ENCODE assay signal across 11 cellular contexts in genomic region chr6:100461273-100461919, GRCh38. TPM values are rescaled to one million over a fixed set of nuclear protein-coding genes. Genes with fewer than 3 reads are reported as not detected.
DNase-seq lines count a peak whose midpoint lies in the region; ATAC-seq, FAIRE-seq and TF ChIP-seq lines count a peak whose summit lies in the region.
"Had no signal": no experiment of that assay in that cellular context is flagged by ENCODE, and none has a peak within 500 bp of the region (broad histone marks: within the 10 kb centered on the region; RNA-seq: fewer than 3 reads in every experiment).

No MANE protein-coding gene starts in this region.

- DNase-seq in T-helper 1 cell (no peak), NCI-H460 (ENCODE audit: extremely low read depth, low read depth) (peak; percentile 6), endothelial cell of umbilical vein (ENCODE audit: low read depth, low spot score) (peak; percentile 68)
- no peak for DNase-seq in stimulated activated naive B cell treated with anti-CD40 and anti-IgM and Interleukin-4, amounts not matched to agents 10 μg/mL and 1 μg/mL and 100 μg/mL, for 72 hours
- no peak for DNase-seq in activated CD8-positive, alpha-beta T cell treated with anti-CD3 and anti-CD28 coated beads, Interleukin-2, amount 10 ng/mL, durations not matched to agents 7 days and 5 days
- DNase-seq in effector CD8-positive, alpha-beta T cell (lab: John Stamatoyannopoulos, UW), result no peak
- DNase-seq: AML-193, naive B cell, NCI-H1048 had no signal

- peak overlapping the region; percentile 67 for H3K4me3 Mint-ChIP-seq in T-helper 1 cell treated with Interleukin-12 subunit alpha and Interleukin-12 subunit beta and Interleukin-4 antibody, amounts not matched to agents 30 μg/mL and 1 μg/mL, for 36 hours
- no peak overlapping the region for H3K4me3 Mint-ChIP-seq in stimulated activated naive B cell treated with anti-CD40 and anti-IgM and Interleukin-4, amounts not matched to agents 10 μg/mL and 1 μg/mL and 100 μg/mL, for 72 hours
- H3K4me3 Mint-ChIP-seq in activated CD8-positive, alpha-beta T cell treated with anti-CD3 and anti-CD28 coated beads, Interleukin-2, amount 10 ng/mL, durations not matched to agents 7 days and 5 days, result no peak overlapping the region

- H3K27ac Mint-ChIP-seq in T-helper 1 cell treated with Interleukin-12 subunit alpha and Interleukin-12 subunit beta and Interleukin-4 antibody, amounts not matched to agents 30 μg/mL and 1 μg/mL, for 36 hours, result peak overlapping the region; percentile 80
- H3K27ac Mint-ChIP-seq in stimulated activated naive B cell treated with anti-CD40 and anti-IgM and Interleukin-4, amounts not matched to agents 10 μg/mL and 1 μg/mL and 100 μg/mL, for 72 hours, result peak overlapping the region; percentile 14
- H3K27ac Mint-ChIP-seq in activated CD8-positive, alpha-beta T cell treated with anti-CD3 and anti-CD28 coated beads, Interleukin-2, amount 10 ng/mL, durations not matched to agents 7 days and 5 days, result no peak overlapping the region

- H2AFZ ChIP-seq in endothelial cell of umbilical vein (ENCODE audit: low read depth, low read length), result peak overlapping the region; percentile 47

- FAIRE-seq in endothelial cell of umbilical vein (lab: Jason Lieb, UNC), result peak; percentile 74

- POLR2A ChIA-PET in endothelial cell of umbilical vein (lab: Charles Lee), result interaction anchor here (1.4 kb wide), 1 partner anchor 161 kb away, joined by 3 read pairs; no protein-coding TSS in a partner anchor
- POLR2A ChIA-PET in activated CD8-positive, alpha-beta T cell treated with anti-CD3 and anti-CD28 coated beads, Interleukin-2, amount 10 ng/mL, durations not matched to agents 7 days and 5 days (lab: Charles Lee), result no interaction called here

- peak overlapping the region; percentile 73 for H3K4me2 ChIP-seq in endothelial cell of umbilical vein (ENCODE audit: insufficient read depth, low read length)

- no TSS peak for BruUV-seq in endothelial cell of umbilical vein (replicated peaks; lab: Mats Ljungman, UMichigan)

- no peak for TF ChIP-seq CTCF in endothelial cell of umbilical vein (IDR thresholded peaks at IDR 0.05; ENCODE audit: extremely low read depth in 1 of 2, insufficient read depth in 1 of 2, low read depth in 1 of 2, low read length in 2 of 2)

- intact Hi-C loops in endothelial cell of umbilical vein (cut with micrococcal nuclease), result loop anchor here (2.0 to 10.0 kb wide), 5 partner anchors 119 to 857 kb away; partner anchors contain the start of gene PRDM13

- peak overlapping the region in 2 of 3 experiments; percentile 2 to 35 for H3K4me3 ChIP-seq in endothelial cell of umbilical vein (replicated peaks in 1 of 3; ENCODE audit: insufficient read depth in 1 of 3, low read depth in 1 of 3, low read length in 3 of 3)

- dilution Hi-C loops in endothelial cell of umbilical vein (cut with MboI; ENCODE audit: extremely low pct_ligation_motif_present, low sequenced_read_pairs), result loop anchor here (25.0 kb wide), 1 partner anchor 349 kb away; no protein-coding TSS in a partner anchor

- no peaks in the 10 kb centered on the region for H3K9me1 ChIP-seq in endothelial cell of umbilical vein (replicated peaks; ENCODE audit: control insufficient read depth, extremely low read depth, insufficient read depth, low read length)

- peaks cover 26% of the 10 kb centered on the region for H3K4me1 Mint-ChIP-seq in T-helper 1 cell treated with Interleukin-12 subunit alpha and Interleukin-12 subunit beta and Interleukin-4 antibody, amounts not matched to agents 30 μg/mL and 1 μg/mL, for 36 hours (ENCODE audit: low read depth)
- peaks cover 5 to 13% of the 10 kb centered on the region in 2 donors for H3K4me1 Mint-ChIP-seq in stimulated activated naive B cell treated with anti-CD40 and anti-IgM and Interleukin-4, amounts not matched to agents 10 μg/mL and 1 μg/mL and 100 μg/mL, for 72 hours
- H3K4me1 Mint-ChIP-seq in activated CD8-positive, alpha-beta T cell treated with anti-CD3 and anti-CD28 coated beads, Interleukin-2, amount 10 ng/mL, durations not matched to agents 7 days and 5 days (ENCODE audit: low read depth), result peaks cover 8% of the 10 kb centered on the region

- TF ChIP-seq POLR2A in endothelial cell of umbilical vein (IDR thresholded peaks at IDR 0.05; ENCODE audit: low read depth, low read length), result no peak

- no peaks in the 10 kb centered on the region for H4K20me1 ChIP-seq in endothelial cell of umbilical vein (replicated peaks; ENCODE audit: control insufficient read depth, extremely low read depth, insufficient read depth, low read length)

- no peaks in the 10 kb centered on the region for H3K36me3 ChIP-seq in endothelial cell of umbilical vein (ENCODE audit: control insufficient read depth in 2 of 2, extremely low read depth in 1 of 2, insufficient read depth in 2 of 2, low read length in 2 of 2)

- peaks cover 81 to 100% of the 10 kb centered on the region in 2 experiments for H3K27me3 ChIP-seq in endothelial cell of umbilical vein (ENCODE audit: control insufficient read depth in 2 of 2, insufficient read depth in 2 of 2, low read length in 2 of 2)

- peaks cover 21% of the 10 kb centered on the region for H3K4me1 ChIP-seq in endothelial cell of umbilical vein (ENCODE audit: control insufficient read depth, extremely low read depth, insufficient read depth, low read length)

- no peak overlapping the region for H3K27ac ChIP-seq in endothelial cell of umbilical vein (ENCODE audit: insufficient read depth, low read depth, low read length)

- no peak for ATAC-seq in stimulated activated naive B cell treated with anti-CD40 and anti-IgM and Interleukin-4, amounts not matched to agents 10 μg/mL and 1 μg/mL and 100 μg/mL, for 72 hours (replicated peaks)
- no peak for ATAC-seq in activated CD8-positive, alpha-beta T cell treated with anti-CD3 and anti-CD28 coated beads, Interleukin-2, amount 10 ng/mL, durations not matched to agents 7 days and 5 days
- no peak for ATAC-seq in GM21381 (IDR thresholded peaks at IDR 0.05; ENCODE audit: unreplicated experiment)

- no peak overlapping the region for H3K9ac ChIP-seq in endothelial cell of umbilical vein (replicated peaks; ENCODE audit: extremely low read depth, insufficient read depth, low read length)

- CTCF ChIA-PET in endothelial cell of umbilical vein (lab: Charles Lee), result interaction anchor here (0.7 to 4.8 kb wide), 42 partner anchors 8 to 593 kb away, joined by 3 to 72 read pairs (median 5); no protein-coding TSS in a partner anchor
- CTCF ChIA-PET in activated CD8-positive, alpha-beta T cell treated with anti-CD3 and anti-CD28 coated beads, Interleukin-2, amount 10 ng/mL, durations not matched to agents 7 days and 5 days (lab: Charles Lee), result interaction anchor here (0.7 to 1.6 kb wide), 4 partner anchors 12 to 850 kb away, joined by 3 read pairs; no protein-coding TSS in a partner anchor

- H3K27me3 Mint-ChIP-seq in T-helper 1 cell treated with Interleukin-12 subunit alpha and Interleukin-12 subunit beta and Interleukin-4 antibody, amounts not matched to agents 30 μg/mL and 1 μg/mL, for 36 hours (ENCODE audit: low read depth), result peaks cover 56% of the 10 kb centered on the region
- peaks cover 78 to 95% of the 10 kb centered on the region in 2 donors for H3K27me3 Mint-ChIP-seq in stimulated activated naive B cell treated with anti-CD40 and anti-IgM and Interleukin-4, amounts not matched to agents 10 μg/mL and 1 μg/mL and 100 μg/mL, for 72 hours
- peaks cover 81% of the 10 kb centered on the region for H3K27me3 Mint-ChIP-seq in activated CD8-positive, alpha-beta T cell treated with anti-CD3 and anti-CD28 coated beads, Interleukin-2, amount 10 ng/mL, durations not matched to agents 7 days and 5 days (ENCODE audit: low read depth)

- H3K9me3 Mint-ChIP-seq in T-helper 1 cell treated with Interleukin-12 subunit alpha and Interleukin-12 subunit beta and Interleukin-4 antibody, amounts not matched to agents 30 μg/mL and 1 μg/mL, for 36 hours, result peaks cover 21% of the 10 kb centered on the region
- peaks cover 4 to 6% of the 10 kb centered on the region in 2 donors for H3K9me3 Mint-ChIP-seq in stimulated activated naive B cell treated with anti-CD40 and anti-IgM and Interleukin-4, amounts not matched to agents 10 μg/mL and 1 μg/mL and 100 μg/mL, for 72 hours
- no peaks in the 10 kb centered on the region for H3K9me3 Mint-ChIP-seq in activated CD8-positive, alpha-beta T cell treated with anti-CD3 and anti-CD28 coated beads, Interleukin-2, amount 10 ng/mL, durations not matched to agents 7 days and 5 days (ENCODE audit: insufficient read depth)

- H3K36me3 Mint-ChIP-seq in T-helper 1 cell treated with Interleukin-12 subunit alpha and Interleukin-12 subunit beta and Interleukin-4 antibody, amounts not matched to agents 30 μg/mL and 1 μg/mL, for 36 hours (ENCODE audit: low read depth), result peaks cover 10% of the 10 kb centered on the region
- H3K36me3 Mint-ChIP-seq in stimulated activated naive B cell treated with anti-CD40 and anti-IgM and Interleukin-4, amounts not matched to agents 10 μg/mL and 1 μg/mL and 100 μg/mL, for 72 hours, result peaks cover 5 to 6% of the 10 kb centered on the region in 2 donors
- H3K36me3 Mint-ChIP-seq in activated CD8-positive, alpha-beta T cell treated with anti-CD3 and anti-CD28 coated beads, Interleukin-2, amount 10 ng/mL, durations not matched to agents 7 days and 5 days (ENCODE audit: low read depth), result peaks cover 16% of the 10 kb centered on the region

- H3K79me2 ChIP-seq in endothelial cell of umbilical vein (ENCODE audit: control insufficient read depth, insufficient read depth, low read length), result no peaks in the 10 kb centered on the region

- H3K9me3 ChIP-seq in endothelial cell of umbilical vein (replicated peaks; ENCODE audit: control insufficient read depth, insufficient read depth, low read length), result no peaks in the 10 kb centered on the region

TF ChIP-seq in endothelial cell of umbilical vein, 7 proteins besides CTCF, POLR2A, EP300 and RAD21 (continues in another document):
- TF ChIP-seq EZH2 (IDR thresholded peaks at IDR 0.05; ENCODE audit: borderline replicate concordance, low read depth, low read length, severe bottlenecking) (peak; percentile 82), GATA2 (IDR thresholded peaks at IDR 0.05; ENCODE audit: insufficient read depth, insufficient read length, low read depth, low read length) (no peak), MYC (IDR thresholded peaks at IDR 0.05; ENCODE audit: low read depth, low read length) (no peak)

RNA-seq across cellular contexts. Expression of gene SIM1, which starts 3.3 kb away (rescaled TPM):
- total RNA-seq in NCI-H460 (2014; rRNA removed; shearing (Covaris generic)), result not detected in 2 replicates
- not detected in 2 replicates for polyA plus RNA-seq in NCI-H460 (2014; cell fraction: nucleus; rRNA removed)
- 0.29 and 0.39 TPM in 2 replicates for total RNA-seq in endothelial cell of umbilical vein
- polyA plus RNA-seq in endothelial cell of umbilical vein, result 0.11 and 0.14 TPM in 2 replicates
- 0.14 and 0.21 TPM in 2 replicates for polyA plus RNA-seq in endothelial cell of umbilical vein (2011; cell fraction: cytosol; rRNA removed)
- polyA plus RNA-seq in endothelial cell of umbilical vein (2011; cell fraction: nucleus; rRNA removed), result 0.34 and 0.41 TPM in 2 replicates
- polyA plus RNA-seq in endothelial cell of umbilical vein (2012), result 0.37 and 0.55 TPM in 2 replicates
- 0.53 and 0.63 TPM in 2 replicates for polyA minus RNA-seq in endothelial cell of umbilical vein
- polyA minus RNA-seq in endothelial cell of umbilical vein (2011; cell fraction: cytosol; rRNA and poly(A)+ RNA removed), result not detected
- 0.87 and 1.6 TPM in 2 replicates for polyA minus RNA-seq in endothelial cell of umbilical vein (2011; cell fraction: nucleus; rRNA and poly(A)+ RNA removed)
- not detected for total RNA-seq in activated CD8-positive, alpha-beta T cell treated with anti-CD3 and anti-CD28 coated beads, Interleukin-2, amount 10 ng/mL, durations not matched to agents 7 days and 5 days

Comparison
In these comparisons a context has a peak if more than half of its experiments do, and no peak if none do; other contexts are left out.
1. DNase-seq: peak in NCI-H460 (single experiment) and endothelial cell of umbilical vein (single experiment); none in T-helper 1 cell (0 of 5), stimulated activated naive B cell treated with anti-CD40 and anti-IgM and Interleukin-4, amounts not matched to agents 10 μg/mL and 1 μg/mL and 100 μg/mL, for 72 hours (single experiment), activated CD8-positive, alpha-beta T cell treated with anti-CD3 and anti-CD28 coated beads, Interleukin-2, amount 10 ng/mL, durations not matched to agents 7 days and 5 days (single experiment) and effector CD8-positive, alpha-beta T cell (single experiment).